29 cellular contexts compared by ENCODE assay signal in the genomic region with DNA sequence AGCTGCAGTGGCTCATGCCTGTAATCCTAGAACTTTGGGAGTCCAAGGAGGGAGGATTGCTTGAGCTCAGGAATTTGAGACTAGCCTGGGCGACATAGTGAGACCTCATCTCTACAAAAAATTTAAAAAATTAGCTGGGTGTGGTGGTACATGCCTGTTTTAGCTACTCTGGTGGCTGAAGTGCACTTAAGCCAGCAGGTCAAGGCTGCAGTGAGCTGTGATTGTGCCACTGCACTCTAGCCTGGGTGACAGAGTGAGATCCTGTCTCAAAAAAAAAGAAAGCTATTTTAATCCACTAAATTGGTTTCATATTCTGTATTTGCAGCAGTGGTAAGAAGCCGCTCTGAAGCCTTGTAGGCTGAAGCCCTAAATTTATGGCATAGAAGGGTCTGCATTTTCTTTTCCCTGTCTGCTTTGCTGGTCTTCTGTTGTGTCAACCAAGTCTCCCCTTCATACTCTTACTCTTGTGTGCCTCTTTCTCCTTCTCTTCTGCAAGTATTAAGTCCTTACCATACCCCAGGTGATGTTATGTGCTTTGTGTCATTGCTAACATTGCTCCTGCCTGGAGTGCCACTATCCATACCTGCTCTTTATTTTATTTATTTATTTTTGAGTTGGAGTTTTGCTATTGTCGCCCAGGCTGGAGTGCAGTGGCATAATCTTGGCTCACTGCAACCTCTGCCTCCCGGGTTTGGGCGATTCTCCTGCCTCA.
"Had no signal": no experiment of that assay in that cellular context is flagged by ENCODE, and none has a peak within 500 bp of the region (broad histone marks: within the 10 kb centered on the region; RNA-seq: fewer than 3 reads in every experiment).

No MANE protein-coding gene starts in this region.

- H3K4me1 Mint-ChIP-seq: activated CD4-positive, alpha-beta T cell treated with anti-CD3 and anti-CD28 coated beads, Interleukin-2, amount 10 ng/mL, durations not matched to agents 7 days and 5 days; activated T-helper 17 cell treated with anti-CD3 and anti-CD28 coated beads, Interleukin-2, amount 50 U/mL, for 72 hours had no signal

- DNase-seq: activated CD4-positive, alpha-beta memory T cell treated with anti-CD3 and anti-CD28 coated beads for 36 hours; activated CD4-positive, alpha-beta T cell treated with anti-CD3 and anti-CD28 coated beads, Interleukin-2, amount 10 ng/mL, durations not matched to agents 7 days and 5 days; activated CD4-positive, CD25-positive, alpha-beta regulatory T cell; activated gamma-delta T cell; activated naive CD4-positive, alpha-beta T cell treated with anti-CD3 and anti-CD28 coated beads for 36 hours; activated T-cell treated with anti-CD3 and anti-CD28 coated beads for 4 hours; activated T-cell treated with anti-CD3 and anti-CD28 coated beads, Interleukin-2, amount 50 U/mL, for 48 hours; amygdala; NCI-H1105 treated with DMSO at 0.1 percent for 48 hours; NCI-H1436 treated with DMSO at 0.1 percent for 48 hours; NCI-H187; NCI-H2081; NCI-H2171; NCI-H510A; NCI-H526 treated with DMSO at 0.1 percent for 48 hours; NCI-H82; NK-92 treated with Interleukin-12 subunit alpha and Interleukin-12 subunit beta, amount 100 ng/mL, for 24 hours; OCI-M1; RPMI8226; T-helper 1 cell had no signal

- H3K4me2 ChIP-seq: KMS-11 had no signal

- H3K36me3 Mint-ChIP-seq: activated CD4-positive, alpha-beta memory T cell treated with anti-CD3 and anti-CD28 coated beads for 36 hours; activated naive CD8-positive, alpha-beta T cell had no signal

- H3K9ac ChIP-seq: KMS-11 had no signal

- FAIRE-seq: astrocyte had no signal

- H3K27ac ChIP-seq: KMS-11, VCaP had no signal

- H3K4me3 ChIP-seq: SK-N-MC had no signal

- H3K27me3 Mint-ChIP-seq: activated CD4-positive, alpha-beta memory T cell treated with anti-CD3 and anti-CD28 coated beads for 36 hours; activated naive CD8-positive, alpha-beta T cell; activated T-helper 17 cell treated with anti-CD3 and anti-CD28 coated beads, Interleukin-2, amount 50 U/mL, for 72 hours; brain had no signal

- H3K9me3 Mint-ChIP-seq: activated CD4-positive, alpha-beta memory T cell treated with anti-CD3 and anti-CD28 coated beads for 36 hours; activated CD4-positive, alpha-beta T cell treated with anti-CD3 and anti-CD28 coated beads, Interleukin-2, amount 10 ng/mL, durations not matched to agents 7 days and 5 days; activated naive CD4-positive, alpha-beta T cell treated with anti-CD3 and anti-CD28 coated beads for 36 hours; activated T-helper 17 cell treated with anti-CD3 and anti-CD28 coated beads, Interleukin-2, amount 50 U/mL, for 72 hours; brain had no signal

- H3K4me3 Mint-ChIP-seq: activated CD4-positive, alpha-beta memory T cell treated with anti-CD3 and anti-CD28 coated beads for 36 hours; activated CD4-positive, alpha-beta T cell treated with anti-CD3 and anti-CD28 coated beads, Interleukin-2, amount 10 ng/mL, durations not matched to agents 7 days and 5 days; activated naive CD4-positive, alpha-beta T cell treated with anti-CD3 and anti-CD28 coated beads for 36 hours; activated naive CD8-positive, alpha-beta T cell; activated T-helper 17 cell treated with anti-CD3 and anti-CD28 coated beads, Interleukin-2, amount 50 U/mL, for 72 hours; brain had no signal

- H3K27ac Mint-ChIP-seq: activated CD4-positive, alpha-beta memory T cell treated with anti-CD3 and anti-CD28 coated beads for 36 hours; activated CD4-positive, alpha-beta T cell treated with anti-CD3 and anti-CD28 coated beads, Interleukin-2, amount 10 ng/mL, durations not matched to agents 7 days and 5 days; activated naive CD4-positive, alpha-beta T cell treated with anti-CD3 and anti-CD28 coated beads for 36 hours; activated naive CD8-positive, alpha-beta T cell; activated T-helper 17 cell treated with anti-CD3 and anti-CD28 coated beads, Interleukin-2, amount 50 U/mL, for 72 hours had no signal

- ATAC-seq: activated T-helper 17 cell treated with anti-CD3 and anti-CD28 coated beads, Interleukin-2, amount 50 U/mL, for 72 hours; Panc1; Right ventricle myocardium inferior had no signal
